In the genomic region with DNA sequence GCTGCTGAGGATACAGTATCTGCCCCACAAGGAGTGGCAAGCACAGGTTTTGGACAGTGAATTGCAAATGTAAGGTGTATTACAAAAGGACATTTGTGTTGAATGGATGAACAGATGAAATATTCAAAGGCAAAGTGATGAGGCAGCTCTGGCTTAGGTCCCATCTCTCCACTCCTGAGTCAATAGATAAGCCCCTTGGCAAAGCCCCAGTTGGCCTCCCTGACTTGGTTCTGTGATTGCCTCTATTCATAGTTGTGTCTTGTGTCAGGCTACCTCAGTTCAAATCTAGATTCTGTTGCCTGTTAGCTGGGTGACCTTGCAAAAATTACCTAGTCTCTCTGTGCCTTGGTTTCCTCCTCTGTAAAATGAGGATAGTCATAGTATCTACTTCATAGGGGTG, we compare ENCODE assay signal across 15 cellular contexts. TPM values are rescaled to one million over a fixed set of nuclear protein-coding genes. Genes with fewer than 3 reads are reported as not detected.
DNase-seq lines count a peak whose midpoint lies in the region; ATAC-seq, FAIRE-seq and TF ChIP-seq lines count a peak whose summit lies in the region.
"Had no signal": no experiment of that assay in that cellular context is flagged by ENCODE, and none has a peak within 500 bp of the region (broad histone marks: within the 10 kb centered on the region; RNA-seq: fewer than 3 reads in every experiment).

No MANE protein-coding gene starts in this region.

- H3K27ac ChIP-seq in right lobe of liver: no peak overlapping the region
- H3K27ac ChIP-seq in HepG2 (ENCODE audit: extremely low read length, insufficient read depth, low read length): no peak overlapping the region
- H3K27ac ChIP-seq in gastroesophageal sphincter: peak overlapping the region; percentile 91 to 98 (median 96)
- H3K27ac ChIP-seq in rectal smooth muscle tissue (ENCODE audit: low read depth, low read length): peak overlapping the region; percentile 97
- no peak overlapping the region for H3K27ac ChIP-seq in CD4-positive, alpha-beta T cell (ENCODE audit: low read depth, low read length)
- H3K27ac ChIP-seq: brain microvascular endothelial cell had no signal

- no peak for TF ChIP-seq POLR2A in right lobe of liver (IDR thresholded peaks at IDR 0.05)
- TF ChIP-seq POLR2A in HepG2 (IDR thresholded peaks at IDR 0.05; ENCODE audit: insufficient read depth in 1 of 2, low read depth in 2 of 2, low read length in 2 of 2): no peak
- TF ChIP-seq POLR2A in gastroesophageal sphincter (IDR thresholded peaks at IDR 0.05): no peak

- no peaks in the 10 kb centered on the region for H3K9me3 ChIP-seq in right lobe of liver
- no peaks in the 10 kb centered on the region for H3K9me3 ChIP-seq in HepG2 (ENCODE audit: low read length)
- H3K9me3 ChIP-seq in gastroesophageal sphincter: no peaks in the 10 kb centered on the region
- no peaks in the 10 kb centered on the region for H3K9me3 ChIP-seq in CD4-positive, alpha-beta T cell (ENCODE audit: control insufficient read depth, low read length)

- FAIRE-seq in HepG2 (lab: Jason Lieb, UNC): no peak

- no peaks in the 10 kb centered on the region for H3K79me2 ChIP-seq in HepG2 (ENCODE audit: insufficient read depth, low read length)

- no TSS peak for BruUV-seq in HepG2 (replicated peaks; lab: Mats Ljungman, UMichigan)

- TF ChIP-seq EP300 in HepG2 (IDR thresholded peaks at IDR 0.05; ENCODE audit: low read depth in 2 of 2, low read length in 2 of 2) (no peak), HepG2 (CRISPR knock-in tag; IDR thresholded peaks at IDR 0.05; ENCODE audit: borderline replicate concordance) (no peak), gastroesophageal sphincter (IDR thresholded peaks at IDR 0.05) (no peak)

- no peaks in the 10 kb centered on the region for H4K20me1 ChIP-seq in HepG2 (ENCODE audit: insufficient read depth, low read length)

- no peak overlapping the region for H3K4me2 ChIP-seq in HepG2 (ENCODE audit: low read depth, low read length)

- no peaks in the 10 kb centered on the region for H3K9me3 Mint-ChIP-seq in CD4-positive, alpha-beta T cell
- H3K9me3 Mint-ChIP-seq: stimulated activated naive CD8-positive, alpha-beta T cell treated with anti-CD3 and anti-CD28 coated beads, Interleukin-15, Interleukin-2, amounts not matched to agents 100 ng/mL and 50 ng/mL, for 24 hours had no signal

- intact Hi-C loops in right lobe of liver (cut with DNase I): no loop called here
- intact Hi-C loops in HepG2 (cut with micrococcal nuclease; ENCODE audit: unreplicated experiment): no loop called here
- intact Hi-C loops in CD4-positive, alpha-beta T cell (cut with DNase I, micrococcal nuclease): no loop called here

- no peaks in the 10 kb centered on the region for H3K27me3 ChIP-seq in right lobe of liver
- H3K27me3 ChIP-seq in HepG2 (ENCODE audit: control insufficient read depth in 1 of 2, insufficient read depth in 2 of 2, low read length in 2 of 2): peaks cover 0 to 20% of the 10 kb centered on the region in 2 experiments; a peak in 2 of 5 replicates
- no peaks in the 10 kb centered on the region for H3K27me3 ChIP-seq in gastroesophageal sphincter
- H3K27me3 ChIP-seq in rectal smooth muscle tissue (ENCODE audit: control insufficient read depth, insufficient read depth, low read length): no peaks in the 10 kb centered on the region
- H3K27me3 ChIP-seq in CD4-positive, alpha-beta T cell (ENCODE audit: control insufficient read depth, insufficient read depth, low read length): no peaks in the 10 kb centered on the region
- H3K27me3 ChIP-seq: brain microvascular endothelial cell had no signal

- H3K27me3 Mint-ChIP-seq in CD4-positive, alpha-beta T cell: no peaks in the 10 kb centered on the region

- H3K4me1 ChIP-seq in right lobe of liver (peaks cover 0 to 7% (median 0%) of the 10 kb centered on the region in 4 donors), HepG2 (ENCODE audit: insufficient read depth, low read length) (peaks cover 29% of the 10 kb centered on the region), gastroesophageal sphincter (peaks cover 11 to 94% (median 61%) of the 10 kb centered on the region in 3 donors), rectal smooth muscle tissue (ENCODE audit: control insufficient read depth, insufficient read depth, low read length) (peaks cover 49% of the 10 kb centered on the region)

- POLR2A ChIA-PET in HepG2 (lab: Yijun Ruan, JAX): interaction anchor here (3.9 kb wide), 1 partner anchor 11 kb away, joined by 33 read pairs; a partner anchor contains a TSS
- POLR2A ChIA-PET in CD4-positive, alpha-beta T cell (lab: Charles Lee): interaction anchor here (2.0 kb wide), 1 partner anchor 10 kb away, joined by 5 read pairs; a partner anchor contains a TSS

- no peak overlapping the region for H3K4me3 Mint-ChIP-seq in CD4-positive, alpha-beta T cell
- H3K4me3 Mint-ChIP-seq: stimulated activated naive CD8-positive, alpha-beta T cell treated with anti-CD3 and anti-CD28 coated beads, Interleukin-15, Interleukin-2, amounts not matched to agents 100 ng/mL and 50 ng/mL, for 24 hours had no signal

- H3K4me3 ChIP-seq in right lobe of liver: no peak overlapping the region
- no peak overlapping the region for H3K4me3 ChIP-seq in HepG2 (replicated peaks in 1 of 3; ENCODE audit: insufficient read depth in 1 of 3, low read depth in 2 of 3, low read length in 3 of 3)
- H3K4me3 ChIP-seq in gastroesophageal sphincter: no peak overlapping the region
- H3K4me3 ChIP-seq in rectal smooth muscle tissue (ENCODE audit: low read length): no peak overlapping the region

- no peaks in the 10 kb centered on the region for H3K36me3 ChIP-seq in right lobe of liver
- peaks cover 2 to 9% of the 10 kb centered on the region in 2 experiments; a peak in 3 of 5 replicates for H3K36me3 ChIP-seq in HepG2 (replicated peaks in 1 of 2; ENCODE audit: control insufficient read depth in 1 of 2, insufficient read depth in 2 of 2, low read length in 2 of 2)
- H3K36me3 ChIP-seq in gastroesophageal sphincter: peaks cover 0 to 4% of the 10 kb centered on the region in 2 donors
- peaks cover 3% of the 10 kb centered on the region for H3K36me3 ChIP-seq in rectal smooth muscle tissue (ENCODE audit: control insufficient read depth, insufficient read depth, low read length)

- peak in 2 of 3 donors; percentile 38 to 57 for DNase-seq in right lobe of liver
- no peak for DNase-seq in HepG2 (ENCODE audit: low spot score)
- DNase-seq in germinal center (ENCODE audit: low spot score): no peak
- DNase-seq in GM03348 (ENCODE audit: low spot score): no peak
- no peak for DNase-seq in CD4-positive, alpha-beta T cell
- DNase-seq: activated CD8-positive, alpha-beta memory T cell treated with anti-CD3 and anti-CD28 coated beads for 24 hours; activated effector memory CD4-positive, alpha-beta T cell treated with Interleukin-2 at 50 U/mL for 16 hours; brain microvascular endothelial cell; foreskin melanocyte; KG1; NCI-H1694 had no signal

- CTCF ChIA-PET in HepG2 (lab: Yijun Ruan, JAX; ENCODE audit: low intra/inter-chr PET ratio, low total read pairs): no interaction called here
- CTCF ChIA-PET in CD4-positive, alpha-beta T cell (lab: Charles Lee): interaction anchor here (1.6 kb wide), 1 partner anchor 26 kb away, joined by 4 read pairs; a partner anchor contains a TSS

- H3K4me1 Mint-ChIP-seq in CD4-positive, alpha-beta T cell (ENCODE audit: low read depth): no peaks in the 10 kb centered on the region

- no peak for TF ChIP-seq RAD21 in HepG2 (CRISPR knock-in tag; IDR thresholded peaks at IDR 0.05)

- H3K36me3 Mint-ChIP-seq in CD4-positive, alpha-beta T cell (ENCODE audit: low read depth): peaks cover 14% of the 10 kb centered on the region

- H3K9ac ChIP-seq in HepG2 (ENCODE audit: insufficient read depth, low read depth, low read length) (no peak overlapping the region), rectal smooth muscle tissue (ENCODE audit: low read length) (no peak overlapping the region)

- TF ChIP-seq CTCF in right lobe of liver (IDR thresholded peaks at IDR 0.05) (no peak), HepG2 (CRISPR knock-in tag; IDR thresholded peaks at IDR 0.05) (no peak), gastroesophageal sphincter (IDR thresholded peaks at IDR 0.05) (no peak)
- TF ChIP-seq CTCF in CD4-positive, alpha-beta T cell (IDR thresholded peaks at IDR 0.05): no peak

- peak in 2 of 4 donors; percentile 27 to 45 for ATAC-seq in right lobe of liver
- no peak for ATAC-seq in HepG2
- ATAC-seq in gastroesophageal sphincter: no peak
- no peak for ATAC-seq in HG02884 (IDR thresholded peaks at IDR 0.05; ENCODE audit: unreplicated experiment)
- no peak for ATAC-seq in CD4-positive, alpha-beta T cell (ENCODE audit: poor library complexity)

- in situ Hi-C loops in HepG2 (cut with HindIII; ENCODE audit: extremely low pct_ligation_motif_present, low pct_unique_long_range_greater_than_20kb): no loop called here

- H2AFZ ChIP-seq in HepG2 (ENCODE audit: low read length): no peak overlapping the region

- H3K27ac Mint-ChIP-seq in CD4-positive, alpha-beta T cell: no peak overlapping the region
- H3K27ac Mint-ChIP-seq: stimulated activated naive CD8-positive, alpha-beta T cell treated with anti-CD3 and anti-CD28 coated beads, Interleukin-15, Interleukin-2, amounts not matched to agents 100 ng/mL and 50 ng/mL, for 24 hours had no signal

RNA-seq across cellular contexts. Expression of a gene that starts 1.8 kb away (rescaled TPM):
- 10 to 100 TPM in 2 of 6 experiments, 1 to 10 TPM in 4; 2.3 to 12.0 (median 6.5) TPM for total RNA-seq in right lobe of liver
- total RNA-seq in HepG2 (2016; rRNA removed; fragmentation: Illumina TruSeq; extraction: Trizol): not detected in 2 replicates
- not detected in 2 replicates for total RNA-seq in HepG2 (2016; cell fraction: cytosol; rRNA removed; fragmentation: Illumina TruSeq; extraction: Trizol; ENCODE audit: low read depth)
- 0.13 TPM in 1 of 2 replicates, not detected in the other for total RNA-seq in HepG2 (2016; cell fraction: insoluble cytoplasmic fraction; rRNA removed; fragmentation: Illumina TruSeq; extraction: Trizol)
- total RNA-seq in HepG2 (2016; cell fraction: membrane; rRNA removed; fragmentation: Illumina TruSeq; extraction: Trizol): not detected in 2 replicates
- total RNA-seq in HepG2 (2016; cell fraction: nucleus; rRNA removed; fragmentation: Illumina TruSeq; extraction: Trizol): not detected in 2 replicates
- 0.08 and 0.59 TPM in 2 replicates for polyA plus RNA-seq in HepG2 (2011; rRNA removed)
- 0.16 and 0.23 TPM in 2 replicates for polyA plus RNA-seq in HepG2 (2011; cell fraction: cytosol; rRNA removed)
- 0.23 and 0.88 TPM in 2 replicates for polyA plus RNA-seq in HepG2 (2011; cell fraction: nucleus; rRNA removed)
- polyA plus RNA-seq in HepG2 (2012): 0.27 and 0.75 TPM in 2 replicates
- polyA plus RNA-seq in HepG2 (2016; cell fraction: cytosol; fragmentation: Illumina TruSeq; extraction: Trizol; ENCODE audit: low read depth): not detected in 2 replicates
- polyA plus RNA-seq in HepG2 (2016; cell fraction: insoluble cytoplasmic fraction; fragmentation: Illumina TruSeq; extraction: Trizol; ENCODE audit: low read depth): not detected in 2 replicates
- not detected in 2 replicates for polyA plus RNA-seq in HepG2 (2016; cell fraction: membrane; fragmentation: Illumina TruSeq; extraction: Trizol; ENCODE audit: low read depth)
- polyA plus RNA-seq in HepG2 (2016; cell fraction: nucleus; fragmentation: Illumina TruSeq; extraction: Trizol; ENCODE audit: insufficient read depth, low read depth): not detected in 2 replicates
- polyA minus RNA-seq in HepG2 (2011; rRNA and poly(A)+ RNA removed; ENCODE audit: low replicate concordance): 0.12 TPM in 1 of 2 replicates, not detected in the other
- polyA minus RNA-seq in HepG2 (2011; cell fraction: cytosol; rRNA and poly(A)+ RNA removed): 0.69 TPM in 1 of 2 replicates, not detected in the other
- not detected in 2 replicates for polyA minus RNA-seq in HepG2 (2011; cell fraction: nucleus; rRNA and poly(A)+ RNA removed)
- 100 to 1,000 TPM in 3 of 4 donors, 10 to 100 TPM in 1; 89.3 to 282 (median 165) TPM for total RNA-seq in gastroesophageal sphincter
- not detected for total RNA-seq in CD4-positive, alpha-beta T cell

RNA-seq across cellular contexts. Expression of a gene that starts 10.5 kb away (rescaled TPM):
- total RNA-seq in right lobe of liver (1 to 10 TPM; 5.7 to 9.2 (median 6.7) TPM), HepG2 (2016; rRNA removed; fragmentation: Illumina TruSeq; extraction: Trizol) (2.9 and 3.7 TPM in 2 replicates), gastroesophageal sphincter (10 to 100 TPM; 11.7 to 43.0 (median 28.0) TPM)
- total RNA-seq in HepG2 (2016; cell fraction: cytosol; rRNA removed; fragmentation: Illumina TruSeq; extraction: Trizol; ENCODE audit: low read depth): 2.7 and 3.5 TPM in 2 replicates
- 3.5 and 4.6 TPM in 2 replicates for total RNA-seq in HepG2 (2016; cell fraction: insoluble cytoplasmic fraction; rRNA removed; fragmentation: Illumina TruSeq; extraction: Trizol)
- total RNA-seq in HepG2 (2016; cell fraction: membrane; rRNA removed; fragmentation: Illumina TruSeq; extraction: Trizol): 4.4 and 4.5 TPM in 2 replicates
- total RNA-seq in HepG2 (2016; cell fraction: nucleus; rRNA removed; fragmentation: Illumina TruSeq; extraction: Trizol): 5.1 and 5.6 TPM in 2 replicates
- polyA plus RNA-seq in HepG2 (2011; rRNA removed): 5.9 and 6.4 TPM in 2 replicates
- polyA plus RNA-seq in HepG2 (2011; cell fraction: cytosol; rRNA removed): 2.6 TPM in 2 replicates
- polyA plus RNA-seq in HepG2 (2011; cell fraction: nucleus; rRNA removed): 15.5 and 19.3 TPM in 2 replicates
- 4.7 and 7.2 TPM in 2 replicates for polyA plus RNA-seq in HepG2 (2012)
- 2.3 and 3.1 TPM in 2 replicates for polyA plus RNA-seq in HepG2 (2016; cell fraction: cytosol; fragmentation: Illumina TruSeq; extraction: Trizol; ENCODE audit: low read depth)
- polyA plus RNA-seq in HepG2 (2016; cell fraction: insoluble cytoplasmic fraction; fragmentation: Illumina TruSeq; extraction: Trizol; ENCODE audit: low read depth): 5.8 and 8.5 TPM in 2 replicates
- 4.2 TPM in 2 replicates for polyA plus RNA-seq in HepG2 (2016; cell fraction: membrane; fragmentation: Illumina TruSeq; extraction: Trizol; ENCODE audit: low read depth)
- polyA plus RNA-seq in HepG2 (2016; cell fraction: nucleus; fragmentation: Illumina TruSeq; extraction: Trizol; ENCODE audit: insufficient read depth, low read depth): 12.9 and 19.5 TPM in 2 replicates
- 23.8 and 23.9 TPM in 2 replicates for polyA minus RNA-seq in HepG2 (2011; rRNA and poly(A)+ RNA removed; ENCODE audit: low replicate concordance)
- polyA minus RNA-seq in HepG2 (2011; cell fraction: cytosol; rRNA and poly(A)+ RNA removed): 4.7 and 7.5 TPM in 2 replicates
- polyA minus RNA-seq in HepG2 (2011; cell fraction: nucleus; rRNA and poly(A)+ RNA removed): 20.3 and 20.4 TPM in 2 replicates
- total RNA-seq in CD4-positive, alpha-beta T cell: 10 to 100 TPM; 15.2 to 17.3 TPM

RNA-seq across cellular contexts. Expression of a gene that starts 22.2 kb away (rescaled TPM):
- total RNA-seq in right lobe of liver: under 1 TPM; 0.12 to 0.86 (median 0.54) TPM
- total RNA-seq in HepG2 (2016; rRNA removed; fragmentation: Illumina TruSeq; extraction: Trizol): not detected in 2 replicates
- total RNA-seq in HepG2 (2016; cell fraction: cytosol; rRNA removed; fragmentation: Illumina TruSeq; extraction: Trizol; ENCODE audit: low read depth): not detected in 2 replicates
- total RNA-seq in HepG2 (2016; cell fraction: insoluble cytoplasmic fraction; rRNA removed; fragmentation: Illumina TruSeq; extraction: Trizol): not detected in 2 replicates
- not detected in 2 replicates for total RNA-seq in HepG2 (2016; cell fraction: membrane; rRNA removed; fragmentation: Illumina TruSeq; extraction: Trizol)
- total RNA-seq in HepG2 (2016; cell fraction: nucleus; rRNA removed; fragmentation: Illumina TruSeq; extraction: Trizol): not detected in 2 replicates
- polyA plus RNA-seq in HepG2 (2011; rRNA removed): 0.01 and 0.05 TPM in 2 replicates
- 0.01 TPM in 1 of 2 replicates, not detected in the other for polyA plus RNA-seq in HepG2 (2011; cell fraction: cytosol; rRNA removed)
- polyA plus RNA-seq in HepG2 (2011; cell fraction: nucleus; rRNA removed): 0.73 and 0.85 TPM in 2 replicates
- 0.27 and 0.52 TPM in 2 replicates for polyA plus RNA-seq in HepG2 (2012)
- polyA plus RNA-seq in HepG2 (2016; cell fraction: cytosol; fragmentation: Illumina TruSeq; extraction: Trizol; ENCODE audit: low read depth): not detected in 2 replicates
- polyA plus RNA-seq in HepG2 (2016; cell fraction: insoluble cytoplasmic fraction; fragmentation: Illumina TruSeq; extraction: Trizol; ENCODE audit: low read depth): not detected in 2 replicates
- polyA plus RNA-seq in HepG2 (2016; cell fraction: membrane; fragmentation: Illumina TruSeq; extraction: Trizol; ENCODE audit: low read depth): not detected in 2 replicates
- polyA plus RNA-seq in HepG2 (2016; cell fraction: nucleus; fragmentation: Illumina TruSeq; extraction: Trizol; ENCODE audit: insufficient read depth, low read depth): not detected in 2 replicates
- 0.14 TPM in 1 of 2 replicates, not detected in the other for polyA minus RNA-seq in HepG2 (2011; rRNA and poly(A)+ RNA removed; ENCODE audit: low replicate concordance)
- not detected in 2 replicates for polyA minus RNA-seq in HepG2 (2011; cell fraction: cytosol; rRNA and poly(A)+ RNA removed)
- polyA minus RNA-seq in HepG2 (2011; cell fraction: nucleus; rRNA and poly(A)+ RNA removed): 0.13 TPM in 1 of 2 replicates, not detected in the other
- total RNA-seq in gastroesophageal sphincter: 1 to 10 TPM; 1.4 to 7.6 (median 2.6) TPM
- total RNA-seq in CD4-positive, alpha-beta T cell: 1 to 10 TPM; 1.4 to 1.5 TPM

RNA-seq across cellular contexts. Expression of a gene that starts 26.3 kb away (rescaled TPM):
- total RNA-seq in right lobe of liver (10 to 100 TPM in 2 of 6 experiments, 1 to 10 TPM in 4; 2.3 to 27.9 (median 5.7) TPM), HepG2 (2016; rRNA removed; fragmentation: Illumina TruSeq; extraction: Trizol) (26.2 and 27.7 TPM in 2 replicates), gastroesophageal sphincter (10 to 100 TPM; 10.5 to 30.2 (median 16.2) TPM)
- 7.2 and 9.1 TPM in 2 replicates for total RNA-seq in HepG2 (2016; cell fraction: cytosol; rRNA removed; fragmentation: Illumina TruSeq; extraction: Trizol; ENCODE audit: low read depth)
- 28.5 TPM in 2 replicates for total RNA-seq in HepG2 (2016; cell fraction: insoluble cytoplasmic fraction; rRNA removed; fragmentation: Illumina TruSeq; extraction: Trizol)
- total RNA-seq in HepG2 (2016; cell fraction: membrane; rRNA removed; fragmentation: Illumina TruSeq; extraction: Trizol): 9.6 and 12.5 TPM in 2 replicates
- total RNA-seq in HepG2 (2016; cell fraction: nucleus; rRNA removed; fragmentation: Illumina TruSeq; extraction: Trizol): 16.8 and 19.2 TPM in 2 replicates
- polyA plus RNA-seq in HepG2 (2011; rRNA removed): 28.7 and 31.1 TPM in 2 replicates
- 19.7 and 34.3 TPM in 2 replicates for polyA plus RNA-seq in HepG2 (2011; cell fraction: cytosol; rRNA removed)
- polyA plus RNA-seq in HepG2 (2011; cell fraction: nucleus; rRNA removed): 46.3 and 48.7 TPM in 2 replicates
- 11.8 and 12.8 TPM in 2 replicates for polyA plus RNA-seq in HepG2 (2012)
- 6.7 and 10.3 TPM in 2 replicates for polyA plus RNA-seq in HepG2 (2016; cell fraction: cytosol; fragmentation: Illumina TruSeq; extraction: Trizol; ENCODE audit: low read depth)
- 27.9 and 32.0 TPM in 2 replicates for polyA plus RNA-seq in HepG2 (2016; cell fraction: insoluble cytoplasmic fraction; fragmentation: Illumina TruSeq; extraction: Trizol; ENCODE audit: low read depth)
- polyA plus RNA-seq in HepG2 (2016; cell fraction: membrane; fragmentation: Illumina TruSeq; extraction: Trizol; ENCODE audit: low read depth): 6.2 and 7.2 TPM in 2 replicates
- polyA plus RNA-seq in HepG2 (2016; cell fraction: nucleus; fragmentation: Illumina TruSeq; extraction: Trizol; ENCODE audit: insufficient read depth, low read depth): 31.9 and 36.2 TPM in 2 replicates
- 24.4 and 68.8 TPM in 2 replicates for polyA minus RNA-seq in HepG2 (2011; rRNA and poly(A)+ RNA removed; ENCODE audit: low replicate concordance)
- polyA minus RNA-seq in HepG2 (2011; cell fraction: cytosol; rRNA and poly(A)+ RNA removed): 7.4 and 11.4 TPM in 2 replicates
- 19.1 and 22.0 TPM in 2 replicates for polyA minus RNA-seq in HepG2 (2011; cell fraction: nucleus; rRNA and poly(A)+ RNA removed)
- total RNA-seq in CD4-positive, alpha-beta T cell: under 1 TPM; 0.66 to 0.73 TPM

Comparison
In these comparisons a context has a peak if more than half of its experiments do, and no peak if none do; other contexts are left out.
1. DNase-seq: peak in right lobe of liver (2 of 3); none in HepG2 (single experiment), germinal center (single experiment), GM03348 (single experiment) and CD4-positive, alpha-beta T cell (0 of 10).
2. H3K27ac ChIP-seq: peak in gastroesophageal sphincter (4 of 4) and rectal smooth muscle tissue (single experiment); none in right lobe of liver (0 of 3), HepG2 (single experiment) and CD4-positive, alpha-beta T cell (single experiment).
3. RNA of a gene that starts 1.8 kb away (total RNA-seq): 89.3 to 282 TPM in gastroesophageal sphincter; 2.3 to 12.0 TPM in right lobe of liver, 0.13 TPM in HepG2 and not detected in CD4-positive, alpha-beta T cell; every median in the first group is over 4 times any median in the second.